ENCODE assay signal across 18 cellular contexts in the genomic region with DNA sequence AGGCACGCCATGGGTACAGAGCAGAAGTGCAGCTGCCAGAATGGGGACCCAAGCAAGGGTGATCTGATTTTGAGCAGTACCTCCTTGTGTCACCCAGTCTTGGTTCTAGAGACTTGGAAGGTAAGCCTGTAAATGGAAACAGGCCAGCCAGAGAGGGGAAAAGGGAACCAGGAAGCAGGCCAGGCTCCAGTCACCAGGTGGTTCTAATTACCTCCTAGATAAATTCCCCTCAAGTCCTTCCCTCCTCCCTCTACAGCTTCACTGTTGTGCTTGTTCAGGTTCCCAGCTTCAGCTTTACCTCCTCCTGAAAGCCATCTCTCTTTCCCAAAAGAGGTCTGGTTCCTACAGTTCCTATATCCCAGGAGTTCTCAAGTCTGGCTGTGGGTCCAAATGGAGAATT. TPM values are rescaled to one million over a fixed set of nuclear protein-coding genes. Genes with fewer than 3 reads are reported as not detected.
A peak's percentile ranks its signal among the peaks of the same experiment; 100 is the strongest.
DNase-seq lines count a peak whose midpoint lies in the region; ATAC-seq and TF ChIP-seq lines count a peak whose summit lies in the region.
"Had no signal": no experiment of that assay in that cellular context is flagged by ENCODE, and none has a peak within 500 bp of the region (broad histone marks: within the 10 kb centered on the region; RNA-seq: fewer than 3 reads in every experiment).

No MANE protein-coding gene starts in this region.

- H3K4me3 ChIP-seq in foreskin fibroblast (ENCODE audit: low read depth in 1 of 2, low read length in 2 of 2), result no peak overlapping the region
- H3K4me3 ChIP-seq in naive thymus-derived CD4-positive, alpha-beta T cell (ENCODE audit: low read length), result no peak overlapping the region
- H3K4me3 ChIP-seq: HAP-1 had no signal

- H3K36me3 Mint-ChIP-seq in naive thymus-derived CD4-positive, alpha-beta T cell, result no peaks in the 10 kb centered on the region
- no peaks in the 10 kb centered on the region for H3K36me3 Mint-ChIP-seq in T-helper 17 cell (ENCODE audit: low read depth)
- H3K36me3 Mint-ChIP-seq: CD8-positive, alpha-beta T cell had no signal

- no peaks in the 10 kb centered on the region for H3K9me3 ChIP-seq in naive thymus-derived CD4-positive, alpha-beta T cell (ENCODE audit: control insufficient read depth in 2 of 3, low read length in 3 of 3)
- no peaks in the 10 kb centered on the region for H3K9me3 ChIP-seq in T-helper 17 cell (ENCODE audit: control insufficient read depth, low read length, poor library complexity, severe bottlenecking)

- CTCF ChIA-PET in naive thymus-derived CD4-positive, alpha-beta T cell (lab: Charles Lee), result interaction anchor here (0.7 kb wide), 1 partner anchor 64 kb away, joined by 4 read pairs; no protein-coding TSS in a partner anchor

- no peak overlapping the region for H3K4me3 Mint-ChIP-seq in naive thymus-derived CD4-positive, alpha-beta T cell
- H3K4me3 Mint-ChIP-seq in T-helper 17 cell, result no peak overlapping the region
- H3K4me3 Mint-ChIP-seq: CD8-positive, alpha-beta T cell had no signal

- no peaks in the 10 kb centered on the region for H3K4me1 ChIP-seq in naive thymus-derived CD4-positive, alpha-beta T cell (ENCODE audit: control insufficient read depth in 2 of 2, insufficient read depth in 2 of 2, low read length in 2 of 2)
- H3K4me1 ChIP-seq: HAP-1 had no signal

- peaks cover 0 to 20% (median 13%) of the 10 kb centered on the region in 5 donors for H3K27me3 Mint-ChIP-seq in naive thymus-derived CD4-positive, alpha-beta T cell
- peaks cover 6% of the 10 kb centered on the region for H3K27me3 Mint-ChIP-seq in T-helper 17 cell

- H3K27me3 ChIP-seq in naive thymus-derived CD4-positive, alpha-beta T cell (ENCODE audit: control insufficient read depth in 2 of 2, insufficient read depth in 2 of 2, low read length in 2 of 2), result no peaks in the 10 kb centered on the region

- ATAC-seq in HG03135 (IDR thresholded peaks at IDR 0.05; ENCODE audit: unreplicated experiment) (no peak), T-helper 17 cell (no peak)
- no peak for ATAC-seq in naive thymus-derived CD4-positive, alpha-beta T cell
- ATAC-seq: CD8-positive, alpha-beta T cell; Panc1 had no signal

- DNase-seq in AG09319 (ENCODE audit: extremely low read depth, low read depth) (peak; percentile 34), GM03348 (ENCODE audit: low spot score) (peak; percentile 37), cerebellar cortex (ENCODE audit: low spot score) (peak; percentile 77), foreskin fibroblast (peak; percentile 37 to 70), T-helper 17 cell (no peak)
- DNase-seq in stimulated activated CD4-positive, alpha-beta T cell treated with anti-CD3 and anti-CD28 coated beads, Interleukin-1b, Interleukin-23, amount 100 ng/mL, for 48 hours, result no peak
- DNase-seq in naive thymus-derived CD4-positive, alpha-beta T cell, result no peak
- DNase-seq: CD8-positive, alpha-beta T cell; EL; MV-4-11; NCI-H1417 treated with DMSO at 0.1 percent for 48 hours; NCI-H2081 treated with DMSO at 0.1 percent for 48 hours; NCI-H345; Right ventricle myocardium superior had no signal

- H3K9me3 Mint-ChIP-seq in naive thymus-derived CD4-positive, alpha-beta T cell, result peaks cover 0 to 23% (median 4%) of the 10 kb centered on the region in 11 donors
- H3K9me3 Mint-ChIP-seq: CD8-positive, alpha-beta T cell had no signal

- no peak overlapping the region for H3K27ac Mint-ChIP-seq in naive thymus-derived CD4-positive, alpha-beta T cell
- H3K27ac Mint-ChIP-seq in T-helper 17 cell, result no peak overlapping the region
- H3K27ac Mint-ChIP-seq: CD8-positive, alpha-beta T cell had no signal

- no peak for TF ChIP-seq CTCF in AG09319 (IDR thresholded peaks at IDR 0.05; ENCODE audit: low read depth, low read length)
- no peak for TF ChIP-seq CTCF in foreskin fibroblast (IDR thresholded peaks at IDR 0.05; ENCODE audit: low read depth, low read length)

- H3K4me1 Mint-ChIP-seq in naive thymus-derived CD4-positive, alpha-beta T cell, result no peaks in the 10 kb centered on the region
- no peaks in the 10 kb centered on the region for H3K4me1 Mint-ChIP-seq in T-helper 17 cell

- H3K36me3 ChIP-seq in naive thymus-derived CD4-positive, alpha-beta T cell (ENCODE audit: control insufficient read depth in 2 of 3, insufficient read depth in 3 of 3, low read length in 3 of 3), result no peaks in the 10 kb centered on the region
- H3K36me3 ChIP-seq: HAP-1 had no signal

- no peak overlapping the region for H3K27ac ChIP-seq in naive thymus-derived CD4-positive, alpha-beta T cell (ENCODE audit: low read depth, low read length)

- intact Hi-C loops in naive thymus-derived CD4-positive, alpha-beta T cell (cut with micrococcal nuclease), result no loop called here

- POLR2A ChIA-PET in naive thymus-derived CD4-positive, alpha-beta T cell (lab: Charles Lee), result no interaction called here

RNA-seq across cellular contexts. Expression of a gene that starts 58.8 kb away (rescaled TPM):
- total RNA-seq in naive thymus-derived CD4-positive, alpha-beta T cell, result not detected
- polyA plus RNA-seq in naive thymus-derived CD4-positive, alpha-beta T cell, result not detected
- total RNA-seq in T-helper 17 cell, result not detected
- total RNA-seq: CD8-positive, alpha-beta T cell; HT1080; Right ventricle myocardium superior had no signal

Comparison
In these comparisons a context has a peak if more than half of its experiments do, and no peak if none do; other contexts are left out.
1. DNase-seq: peak in AG09319 (single experiment), GM03348 (single experiment), cerebellar cortex (single experiment) and foreskin fibroblast (2 of 2); none in stimulated activated CD4-positive, alpha-beta T cell treated with anti-CD3 and anti-CD28 coated beads, Interleukin-1b, Interleukin-23, amount 100 ng/mL, for 48 hours (single experiment), naive thymus-derived CD4-positive, alpha-beta T cell (0 of 9) and T-helper 17 cell (0 of 3).